Comparison of ENCODE assay signal across 8 cellular contexts in genomic region chr17:57955183-57955952, GRCh38. TPM values are rescaled to one million over a fixed set of nuclear protein-coding genes. Genes with fewer than 3 reads are reported as not detected.
DNase-seq lines count a peak whose midpoint lies in the region; ATAC-seq and TF ChIP-seq lines count a peak whose summit lies in the region.

CUEDC1 (minus strand) TSS chr17:57955412; CDS start chr17:57885564, 69,848 bp downstream.

- H3K27ac ChIP-seq in gastroesophageal sphincter, result peak within 1 kb of the TSS; percentile 89 to 100 (median 100)
- peak within 1 kb of the TSS; percentile 96 for H3K27ac ChIP-seq in substantia nigra (ENCODE audit: low read depth, low read length, poor library complexity, severe bottlenecking)

- peak; percentile 31 to 43 for TF ChIP-seq POLR2A in gastroesophageal sphincter (IDR thresholded peaks at IDR 0.05)

- H3K4me1 ChIP-seq in gastroesophageal sphincter, result peaks cover 3 to 57% (median 32%) of the 10 kb centered on the region in 3 donors
- peaks cover 39% of the 10 kb centered on the region for H3K4me1 ChIP-seq in neuron (ENCODE audit: insufficient read depth, low read length)

- H3K36me3 ChIP-seq in GM06990 (ENCODE audit: control insufficient read depth, insufficient read depth, low read length) (no peaks in the 10 kb centered on the region), gastroesophageal sphincter (no peaks in the 10 kb centered on the region), neuron (ENCODE audit: insufficient read depth, low read length) (no peaks in the 10 kb centered on the region)

- H3K9me3 ChIP-seq in gastroesophageal sphincter (no peaks in the 10 kb centered on the region), neuron (ENCODE audit: low read length) (no peaks in the 10 kb centered on the region)

- H2AFZ ChIP-seq in neuron (ENCODE audit: low read depth, low read length), result peak within 1 kb of the TSS; percentile 60

- TF ChIP-seq CTCF in GM06990 (IDR thresholded peaks at IDR 0.05; ENCODE audit: insufficient read depth, low read length, poor library complexity, severe bottlenecking), result no peak
- peak in 3 of 4 experiments; percentile 59 to 78 (median 71) for TF ChIP-seq CTCF in gastroesophageal sphincter (IDR thresholded peaks at IDR 0.05)

- H3K4me3 ChIP-seq in GM06990 (replicated peaks; ENCODE audit: low read depth, low read length), result peak within 1 kb of the TSS; percentile 51
- peak within 1 kb of the TSS; percentile 66 to 94 for H3K4me3 ChIP-seq in gastroesophageal sphincter
- peak within 1 kb of the TSS; percentile 59 for H3K4me3 ChIP-seq in neuron (ENCODE audit: low read length)

- ATAC-seq in HG03354 (IDR thresholded peaks at IDR 0.05; ENCODE audit: poor library complexity, severe bottlenecking, unreplicated experiment), result peak; percentile 61
- ATAC-seq in gastroesophageal sphincter, result peak; percentile 87
- no peak for ATAC-seq in HG03025 (IDR thresholded peaks at IDR 0.05; ENCODE audit: low FRiP score, unreplicated experiment)

- DNase-seq in GM06990 (ENCODE audit: extremely low read depth, insufficient read length), result peak; percentile 57
- DNase-seq in RPMI7951 (ENCODE audit: low read depth), result peak; percentile 59
- peak; percentile 8 to 55 (median 19) for DNase-seq in activated naive CD4-positive, alpha-beta T cell (lab: John Stamatoyannopoulos, UW)
- DNase-seq in substantia nigra (lab: John Stamatoyannopoulos, UW), result peak in 43 of 49 donors; percentile 38 to 90 (median 69)

- H3K27me3 ChIP-seq in GM06990 (replicated peaks; ENCODE audit: control insufficient read depth, insufficient read depth, low read length) (peaks cover 3% of the 10 kb centered on the region), gastroesophageal sphincter (no peaks in the 10 kb centered on the region), neuron (ENCODE audit: insufficient read depth, low read length) (no peaks in the 10 kb centered on the region)

- no peak for TF ChIP-seq EP300 in gastroesophageal sphincter (IDR thresholded peaks at IDR 0.05)

- WGBS in gastroesophageal sphincter (ENCODE audit: low coverage in 1 of 2), 2 donors, result 0 to 11% methylated on average over 2 to 3 of the region's 79 CpGs

RNA-seq across cellular contexts. Expression of gene CUEDC1, which starts in this region (rescaled TPM):
- total RNA-seq in RPMI7951 (2014; rRNA removed; shearing (Covaris generic)), result 6.4 and 6.6 TPM in 2 replicates
- 10 to 100 TPM; 35.7 to 60.3 (median 45.6) TPM for total RNA-seq in gastroesophageal sphincter

Comparison
In these comparisons a context has a peak if more than half of its experiments do, and no peak if none do; other contexts are left out.
1. DNase-seq: peak in every context shown above with its lines; median percentile 69 in substantia nigra; 59 in RPMI7951; 57 in GM06990; 19 in activated naive CD4-positive, alpha-beta T cell.